18 cellular contexts compared by ENCODE assay signal in genomic region chr3:9386060-9386459, GRCh38. TPM values are rescaled to one million over a fixed set of nuclear protein-coding genes. Genes with fewer than 3 reads are reported as not detected.
DNase-seq lines count a peak whose midpoint lies in the region; ATAC-seq and TF ChIP-seq lines count a peak whose summit lies in the region.
"Had no signal": no experiment of that assay in that cellular context is flagged by ENCODE, and none has a peak within 500 bp of the region (broad histone marks: within the 10 kb centered on the region; RNA-seq: fewer than 3 reads in every experiment).

No MANE protein-coding gene starts in this region.

- H3K4me1 Mint-ChIP-seq in immature natural killer cell = peaks cover 11 to 38% of the 10 kb centered on the region in 2 donors
- no peaks in the 10 kb centered on the region for H3K4me1 Mint-ChIP-seq in type B pancreatic cell (ENCODE audit: unreplicated experiment)
- peaks cover 21% of the 10 kb centered on the region for H3K4me1 Mint-ChIP-seq in activated CD4-positive, alpha-beta T cell treated with anti-CD3 and anti-CD28 coated beads, Interleukin-2, amount 10 ng/mL, durations not matched to agents 7 days and 5 days

- DNase-seq in cardiac muscle cell (ENCODE audit: low read depth in 1 of 2, low spot score in 1 of 2) = no peak
- DNase-seq in right cardiac atrium = no peak
- no peak for DNase-seq in SK-N-MC (ENCODE audit: low read depth, low spot score)
- DNase-seq in immature natural killer cell = no peak
- DNase-seq in type B pancreatic cell (ENCODE audit: extremely low spot score, unreplicated experiment) = no peak
- DNase-seq in SJCRH30 = no peak
- no peak for DNase-seq in esophagus squamous epithelium (lab: John Stamatoyannopoulos, UW)
- DNase-seq in activated CD4-positive, alpha-beta T cell treated with anti-CD3 and anti-CD28 coated beads, Interleukin-2, amount 10 ng/mL, durations not matched to agents 7 days and 5 days = no peak
- DNase-seq: foreskin keratinocyte, Karpas-422, midbrain, NCI-H1436 treated with DMSO at 0.1 percent for 48 hours, SK-N-SH had no signal

- H3K27ac ChIP-seq in cardiac muscle cell (peak overlapping the region; percentile 53), right cardiac atrium (ENCODE audit: low read length) (no peak overlapping the region), SK-N-MC (peak overlapping the region; percentile 62), SJCRH30 (no peak overlapping the region), esophagus squamous epithelium (no peak overlapping the region)
- H3K27ac ChIP-seq: BLaER1, foreskin keratinocyte, suprapubic skin had no signal

- H3K27me3 Mint-ChIP-seq in immature natural killer cell (ENCODE audit: low read depth in 3 of 3) = peaks cover 0 to 3% (median 0%) of the 10 kb centered on the region in 3 donors
- H3K27me3 Mint-ChIP-seq in type B pancreatic cell = no peaks in the 10 kb centered on the region
- H3K27me3 Mint-ChIP-seq in activated CD4-positive, alpha-beta T cell treated with anti-CD3 and anti-CD28 coated beads, Interleukin-2, amount 10 ng/mL, durations not matched to agents 7 days and 5 days = no peaks in the 10 kb centered on the region

- H3K9me3 Mint-ChIP-seq in immature natural killer cell (no peaks in the 10 kb centered on the region), type B pancreatic cell (no peaks in the 10 kb centered on the region)
- no peaks in the 10 kb centered on the region for H3K9me3 Mint-ChIP-seq in activated CD4-positive, alpha-beta T cell treated with anti-CD3 and anti-CD28 coated beads, Interleukin-2, amount 10 ng/mL, durations not matched to agents 7 days and 5 days
- H3K9me3 Mint-ChIP-seq: activated T-helper 2 cell treated with anti-CD3 and anti-CD28 coated beads, Interferon-gamma antibody, Interleukin-2, Interleukin-4, amounts not matched to agents 10 μg/mL and 5 μg/mL and 100 μg/mL, durations not matched to agents 14 hours and 24 hours and 36 hours had no signal

- TF ChIP-seq CTCF in cardiac muscle cell (IDR thresholded peaks at IDR 0.05; ENCODE audit: low read depth, low read length) (no peak), type B pancreatic cell (conservative IDR thresholded peaks at IDR 0.05) (no peak), esophagus squamous epithelium (IDR thresholded peaks at IDR 0.05) (no peak)

- H3K9me3 ChIP-seq in cardiac muscle cell (ENCODE audit: low read depth) (no peaks in the 10 kb centered on the region), right cardiac atrium (ENCODE audit: control insufficient read depth, low read length) (no peaks in the 10 kb centered on the region), SK-N-MC (ENCODE audit: low read depth, low read length) (no peaks in the 10 kb centered on the region), SJCRH30 (replicated peaks) (no peaks in the 10 kb centered on the region), esophagus squamous epithelium (no peaks in the 10 kb centered on the region)
- H3K9me3 ChIP-seq: BLaER1, HAP-1, SK-N-SH, suprapubic skin had no signal

- no peaks in the 10 kb centered on the region for H3K4me1 ChIP-seq in cardiac muscle cell (ENCODE audit: low read depth)
- H3K4me1 ChIP-seq in right cardiac atrium (ENCODE audit: control insufficient read depth, insufficient read depth, low read length) = no peaks in the 10 kb centered on the region
- H3K4me1 ChIP-seq in SJCRH30 = no peaks in the 10 kb centered on the region
- H3K4me1 ChIP-seq in esophagus squamous epithelium = peaks cover 0 to 40% (median 20%) of the 10 kb centered on the region in 3 donors
- H3K4me1 ChIP-seq: BLaER1 had no signal

- TF ChIP-seq POLR2A in esophagus squamous epithelium (IDR thresholded peaks at IDR 0.05) = no peak

- no peak for ATAC-seq in right cardiac atrium
- ATAC-seq: foreskin keratinocyte, Panc1 had no signal

- no peaks in the 10 kb centered on the region for H3K27me3 ChIP-seq in cardiac muscle cell
- no peaks in the 10 kb centered on the region for H3K27me3 ChIP-seq in right cardiac atrium (ENCODE audit: control insufficient read depth, insufficient read depth)
- no peaks in the 10 kb centered on the region for H3K27me3 ChIP-seq in SJCRH30
- H3K27me3 ChIP-seq in esophagus squamous epithelium = no peaks in the 10 kb centered on the region
- H3K27me3 ChIP-seq: BLaER1, foreskin keratinocyte, suprapubic skin had no signal

- H3K4me3 Mint-ChIP-seq in immature natural killer cell (no peak overlapping the region), type B pancreatic cell (no peak overlapping the region)
- H3K4me3 Mint-ChIP-seq in activated CD4-positive, alpha-beta T cell treated with anti-CD3 and anti-CD28 coated beads, Interleukin-2, amount 10 ng/mL, durations not matched to agents 7 days and 5 days = no peak overlapping the region

- H3K27ac Mint-ChIP-seq in immature natural killer cell (peak overlapping the region in 5 of 6 donors; percentile 24 to 75 (median 62)), type B pancreatic cell (peak overlapping the region; percentile 77)
- no peak overlapping the region for H3K27ac Mint-ChIP-seq in activated CD4-positive, alpha-beta T cell treated with anti-CD3 and anti-CD28 coated beads, Interleukin-2, amount 10 ng/mL, durations not matched to agents 7 days and 5 days

- H3K4me3 ChIP-seq in cardiac muscle cell = no peak overlapping the region
- H3K4me3 ChIP-seq in right cardiac atrium (ENCODE audit: low read length) = no peak overlapping the region
- no peak overlapping the region for H3K4me3 ChIP-seq in SK-N-MC
- H3K4me3 ChIP-seq in SJCRH30 = no peak overlapping the region
- H3K4me3 ChIP-seq in esophagus squamous epithelium = no peak overlapping the region
- H3K4me3 ChIP-seq: BLaER1, HAP-1, suprapubic skin had no signal

- POLR2A ChIA-PET in activated CD4-positive, alpha-beta T cell treated with anti-CD3 and anti-CD28 coated beads, Interleukin-2, amount 10 ng/mL, durations not matched to agents 7 days and 5 days (lab: Charles Lee) = no interaction called here

- H3K36me3 Mint-ChIP-seq in immature natural killer cell (peaks cover 7 to 51% (median 21%) of the 10 kb centered on the region in 3 donors), type B pancreatic cell (peaks cover 45% of the 10 kb centered on the region)
- H3K36me3 Mint-ChIP-seq in activated CD4-positive, alpha-beta T cell treated with anti-CD3 and anti-CD28 coated beads, Interleukin-2, amount 10 ng/mL, durations not matched to agents 7 days and 5 days (ENCODE audit: low read depth) = peaks cover 78% of the 10 kb centered on the region

- intact Hi-C loops in right cardiac atrium (cut with DNase I) = loop anchor here in 1 of 4 donors (5.0 kb wide), 1 partner anchor 46 kb away; no protein-coding TSS in a partner anchor
- intact Hi-C loops in esophagus squamous epithelium (cut with DNase I) = no loop called here

- no peak overlapping the region for H3K9ac ChIP-seq in SK-N-MC (ENCODE audit: insufficient read length)
- H3K9ac ChIP-seq: BLaER1, SK-N-SH had no signal

- WGBS in right cardiac atrium = 68% methylated on average over 3 of the region's 3 CpGs
- WGBS in esophagus squamous epithelium, 2 donors = 57 to 64% methylated on average over 3 of the region's 3 CpGs

- H3K36me3 ChIP-seq in cardiac muscle cell (peaks cover 77% of the 10 kb centered on the region), SK-N-MC (ENCODE audit: insufficient read depth, low read length) (peaks cover 73% of the 10 kb centered on the region), SJCRH30 (peaks cover 93% of the 10 kb centered on the region), esophagus squamous epithelium (peaks cover 10 to 93% (median 47%) of the 10 kb centered on the region in 3 donors)

- CTCF ChIA-PET in activated CD4-positive, alpha-beta T cell treated with anti-CD3 and anti-CD28 coated beads, Interleukin-2, amount 10 ng/mL, durations not matched to agents 7 days and 5 days (lab: Charles Lee) = no interaction called here

RNA-seq across cellular contexts. Expression of gene SETD5, which starts 11.4 kb away (rescaled TPM):
- total RNA-seq in cardiac muscle cell (107 and 275 TPM in 2 replicates), right cardiac atrium (10 to 100 TPM; 64.4 to 73.6 (median 65.0) TPM), type B pancreatic cell (ENCODE audit: low replicate concordance) (153 and 192 TPM in 2 replicates), esophagus squamous epithelium (10 to 100 TPM; 41.8 to 89.3 (median 54.4) TPM)
- polyA plus RNA-seq in cardiac muscle cell (176 and 306 TPM in 2 replicates), right cardiac atrium (29.4 TPM), immature natural killer cell (10 to 100 TPM; 13.7 to 50.2 (median 19.2) TPM)
- total RNA-seq in SJCRH30 (2014; rRNA removed; shearing (Covaris generic)) = 97.5 and 104 TPM in 2 replicates
- 100 to 1,000 TPM; 111 to 129 TPM for total RNA-seq in activated CD4-positive, alpha-beta T cell treated with anti-CD3 and anti-CD28 coated beads, Interleukin-2, amount 10 ng/mL, durations not matched to agents 7 days and 5 days

RNA-seq across cellular contexts. Expression of gene THUMPD3, which starts 23.2 kb away (rescaled TPM):
- total RNA-seq in cardiac muscle cell (24.5 and 43.5 TPM in 2 replicates), right cardiac atrium (10 to 100 TPM; 43.9 to 46.6 (median 46.2) TPM), type B pancreatic cell (ENCODE audit: low replicate concordance) (56.8 and 59.2 TPM in 2 replicates), esophagus squamous epithelium (10 to 100 TPM; 18.9 to 32.8 (median 31.1) TPM)
- polyA plus RNA-seq in cardiac muscle cell (33.6 and 37.7 TPM in 2 replicates), right cardiac atrium (29.0 TPM), immature natural killer cell (10 to 100 TPM; 13.2 to 23.1 (median 15.3) TPM)
- total RNA-seq in SJCRH30 (2014; rRNA removed; shearing (Covaris generic)) = 84.9 and 87.3 TPM in 2 replicates
- total RNA-seq in activated CD4-positive, alpha-beta T cell treated with anti-CD3 and anti-CD28 coated beads, Interleukin-2, amount 10 ng/mL, durations not matched to agents 7 days and 5 days = 10 to 100 TPM; 46.6 to 48.0 TPM

Comparison
In these comparisons a context has a peak if more than half of its experiments do, and no peak if none do; other contexts are left out.
1. H3K27ac ChIP-seq: peak in cardiac muscle cell (single experiment) and SK-N-MC (single experiment); none in right cardiac atrium (single experiment), SJCRH30 (single experiment) and esophagus squamous epithelium (0 of 4).